ENCODE assay signal across 23 cellular contexts in the genomic region with DNA sequence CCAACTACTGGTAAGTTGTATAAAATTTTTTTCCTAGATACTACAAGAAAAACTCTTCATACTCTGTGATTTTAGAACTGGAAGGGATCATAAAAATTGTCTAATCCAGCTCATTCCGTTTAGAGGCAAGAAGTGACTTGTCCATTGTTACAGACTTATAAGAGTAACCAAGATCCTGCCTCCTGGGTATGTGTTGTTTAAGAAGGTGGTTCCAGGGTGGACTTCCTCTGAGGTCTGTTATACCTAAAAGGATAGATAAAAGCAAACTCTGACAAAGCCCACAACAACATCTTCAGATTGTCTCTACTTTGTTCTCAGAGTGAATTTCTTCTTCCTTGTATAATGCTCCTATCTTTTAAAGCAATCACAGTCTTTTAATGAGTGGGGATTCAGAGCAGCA. TPM values are rescaled to one million over a fixed set of nuclear protein-coding genes. Genes with fewer than 3 reads are reported as not detected.
DNase-seq lines count a peak whose midpoint lies in the region; ATAC-seq and TF ChIP-seq lines count a peak whose summit lies in the region.
"Had no signal": no experiment of that assay in that cellular context is flagged by ENCODE, and none has a peak within 500 bp of the region (broad histone marks: within the 10 kb centered on the region; RNA-seq: fewer than 3 reads in every experiment).

No MANE protein-coding gene starts in this region.

- CTCF ChIA-PET in activated CD8-positive, alpha-beta T cell treated with anti-CD3 and anti-CD28 coated beads, Interleukin-2, amount 10 ng/mL, durations not matched to agents 7 days and 5 days (lab: Charles Lee), result interaction anchor here (1.0 to 1.6 kb wide), 2 partner anchors 12 to 281 kb away, joined by 3 to 8 read pairs; no protein-coding TSS in a partner anchor

- H3K4me1 ChIP-seq in DOHH2 (ENCODE audit: control insufficient read depth, low read length), result peaks cover 100% of the 10 kb centered on the region

- no peak for TF ChIP-seq CTCF in DOHH2 (IDR thresholded peaks at IDR 0.05; ENCODE audit: low read depth, low read length, poor library complexity, severe bottlenecking)

- H4K20me1 ChIP-seq in DOHH2 (ENCODE audit: control insufficient read depth, insufficient read depth, low read depth, low read length), result no peaks in the 10 kb centered on the region

- H3K4me1 Mint-ChIP-seq in T-helper 1 cell treated with Interleukin-12 subunit alpha and Interleukin-12 subunit beta and Interleukin-4 antibody, amounts not matched to agents 30 μg/mL and 1 μg/mL, for 36 hours (ENCODE audit: low read depth), result peaks cover 66% of the 10 kb centered on the region
- peaks cover 84% of the 10 kb centered on the region for H3K4me1 Mint-ChIP-seq in activated CD8-positive, alpha-beta T cell treated with anti-CD3 and anti-CD28 coated beads, Interleukin-2, amount 10 ng/mL, durations not matched to agents 7 days and 5 days (ENCODE audit: low read depth)
- H3K4me1 Mint-ChIP-seq in naive B cell, result peaks cover 30 to 49% (median 36%) of the 10 kb centered on the region in 3 donors

- ATAC-seq in activated CD8-positive, alpha-beta T cell treated with anti-CD3 and anti-CD28 coated beads, Interleukin-2, amount 10 ng/mL, durations not matched to agents 7 days and 5 days, result peak; percentile 62
- ATAC-seq in naive B cell (ENCODE audit: low read depth in 2 of 2) (no peak), HG03469 (IDR thresholded peaks at IDR 0.05; ENCODE audit: unreplicated experiment) (no peak), HG02571 (IDR thresholded peaks at IDR 0.05; ENCODE audit: unreplicated experiment) (no peak)
- ATAC-seq: body of pancreas, lower lobe of right lung had no signal

- POLR2A ChIA-PET in activated CD8-positive, alpha-beta T cell treated with anti-CD3 and anti-CD28 coated beads, Interleukin-2, amount 10 ng/mL, durations not matched to agents 7 days and 5 days (lab: Charles Lee), result interaction anchor here (1.2 kb wide), 2 partner anchors 26 to 39 kb away, joined by 3 read pairs; no protein-coding TSS in a partner anchor

- H3K36me3 ChIP-seq in DOHH2 (ENCODE audit: control insufficient read depth, low read length), result peaks cover 53% of the 10 kb centered on the region

- no peaks in the 10 kb centered on the region for H3K27me3 Mint-ChIP-seq in T-helper 1 cell treated with Interleukin-12 subunit alpha and Interleukin-12 subunit beta and Interleukin-4 antibody, amounts not matched to agents 30 μg/mL and 1 μg/mL, for 36 hours (ENCODE audit: low read depth)
- H3K27me3 Mint-ChIP-seq in activated CD8-positive, alpha-beta T cell treated with anti-CD3 and anti-CD28 coated beads, Interleukin-2, amount 10 ng/mL, durations not matched to agents 7 days and 5 days (ENCODE audit: low read depth), result no peaks in the 10 kb centered on the region
- no peaks in the 10 kb centered on the region for H3K27me3 Mint-ChIP-seq in naive B cell

- DNase-seq in T-helper 1 cell (no peak), naive B cell (no peak), cerebellum (ENCODE audit: low spot score) (no peak)
- DNase-seq in activated CD8-positive, alpha-beta T cell treated with anti-CD3 and anti-CD28 coated beads, Interleukin-2, amount 10 ng/mL, durations not matched to agents 7 days and 5 days, result no peak
- DNase-seq: activated CD4-positive, alpha-beta T cell treated with anti-CD3 and anti-CD28 coated beads, Interleukin-2, amount 50 U/mL, for 48 hours; activated gamma-delta T cell; body of pancreas; DMS79 treated with DMSO at 0.1 percent for 48 hours; dorsolateral prefrontal cortex; H7; head of caudate nucleus; KG1; lower lobe of right lung; NCI-H2107; NCI-H69; spleen; tibial artery had no signal

- H3K27ac Mint-ChIP-seq in T-helper 1 cell treated with Interleukin-12 subunit alpha and Interleukin-12 subunit beta and Interleukin-4 antibody, amounts not matched to agents 30 μg/mL and 1 μg/mL, for 36 hours, result peak overlapping the region; percentile 52
- peak overlapping the region; percentile 83 for H3K27ac Mint-ChIP-seq in activated CD8-positive, alpha-beta T cell treated with anti-CD3 and anti-CD28 coated beads, Interleukin-2, amount 10 ng/mL, durations not matched to agents 7 days and 5 days
- peak overlapping the region in 5 of 6 donors; percentile 9 to 84 (median 75) for H3K27ac Mint-ChIP-seq in naive B cell
- H3K27ac Mint-ChIP-seq: nephron had no signal

- H3F3A ChIP-seq in DOHH2 (ENCODE audit: control insufficient read depth, insufficient read depth), result peaks cover 18% of the 10 kb centered on the region

- H3K4me2 ChIP-seq in DOHH2 (ENCODE audit: low read length), result peak overlapping the region; percentile 70

- H3K9me3 ChIP-seq in DOHH2 (ENCODE audit: control insufficient read depth, insufficient read depth, low read length), result no peaks in the 10 kb centered on the region
- H3K9me3 ChIP-seq: body of pancreas, lower lobe of right lung, spleen, tibial artery had no signal

- peak overlapping the region; percentile 82 for H3K27ac ChIP-seq in DOHH2 (ENCODE audit: low read depth, low read length)
- H3K27ac ChIP-seq: 22Rv1, body of pancreas, dorsolateral prefrontal cortex, lower lobe of right lung, tibial artery had no signal

- peaks cover 89% of the 10 kb centered on the region for H3K79me2 ChIP-seq in DOHH2 (ENCODE audit: control insufficient read depth, low read length)

- no peak overlapping the region for H3K4me3 Mint-ChIP-seq in T-helper 1 cell treated with Interleukin-12 subunit alpha and Interleukin-12 subunit beta and Interleukin-4 antibody, amounts not matched to agents 30 μg/mL and 1 μg/mL, for 36 hours
- peak overlapping the region; percentile 54 for H3K4me3 Mint-ChIP-seq in activated CD8-positive, alpha-beta T cell treated with anti-CD3 and anti-CD28 coated beads, Interleukin-2, amount 10 ng/mL, durations not matched to agents 7 days and 5 days
- H3K4me3 Mint-ChIP-seq in naive B cell, result no peak overlapping the region
- H3K4me3 Mint-ChIP-seq: nephron had no signal

- H3K9me2 ChIP-seq in DOHH2 (replicated peaks; ENCODE audit: control insufficient read depth, low read length), result no peaks in the 10 kb centered on the region

- H3K36me3 Mint-ChIP-seq in T-helper 1 cell treated with Interleukin-12 subunit alpha and Interleukin-12 subunit beta and Interleukin-4 antibody, amounts not matched to agents 30 μg/mL and 1 μg/mL, for 36 hours (ENCODE audit: low read depth), result peaks cover 64% of the 10 kb centered on the region
- H3K36me3 Mint-ChIP-seq in activated CD8-positive, alpha-beta T cell treated with anti-CD3 and anti-CD28 coated beads, Interleukin-2, amount 10 ng/mL, durations not matched to agents 7 days and 5 days (ENCODE audit: low read depth), result peaks cover 81% of the 10 kb centered on the region
- H3K36me3 Mint-ChIP-seq in naive B cell, result peaks cover 8 to 16% of the 10 kb centered on the region in 2 donors

- H3K9me3 Mint-ChIP-seq in T-helper 1 cell treated with Interleukin-12 subunit alpha and Interleukin-12 subunit beta and Interleukin-4 antibody, amounts not matched to agents 30 μg/mL and 1 μg/mL, for 36 hours, result no peaks in the 10 kb centered on the region
- H3K9me3 Mint-ChIP-seq in activated CD8-positive, alpha-beta T cell treated with anti-CD3 and anti-CD28 coated beads, Interleukin-2, amount 10 ng/mL, durations not matched to agents 7 days and 5 days (ENCODE audit: insufficient read depth), result peaks cover 3% of the 10 kb centered on the region
- no peaks in the 10 kb centered on the region for H3K9me3 Mint-ChIP-seq in naive B cell
- H3K9me3 Mint-ChIP-seq: nephron had no signal

- peak overlapping the region; percentile 29 for H3K4me3 ChIP-seq in DOHH2 (ENCODE audit: low read length)
- H3K4me3 ChIP-seq: body of pancreas, dorsolateral prefrontal cortex, lower lobe of right lung, spleen, tibial artery had no signal

- H3K27me3 ChIP-seq in DOHH2 (ENCODE audit: control insufficient read depth, low read length), result no peaks in the 10 kb centered on the region
- H3K27me3 ChIP-seq: body of pancreas, dorsolateral prefrontal cortex, spleen, tibial artery had no signal

RNA-seq across cellular contexts. Expression of a gene that starts 24.2 kb away (rescaled TPM):
- 10 to 100 TPM; 90.1 to 90.9 TPM for total RNA-seq in activated CD8-positive, alpha-beta T cell treated with anti-CD3 and anti-CD28 coated beads, Interleukin-2, amount 10 ng/mL, durations not matched to agents 7 days and 5 days
- 10 to 100 TPM in 4 of 6 donors, 1 to 10 TPM in 2; 6.6 to 14.6 (median 11.3) TPM for polyA plus RNA-seq in naive B cell (ENCODE audit: low read depth in 6 of 6)
- 51.7 TPM for total RNA-seq in cerebellum
